Comparison of ENCODE assay signal across 12 cellular contexts in genomic region chr13:111948281-111948680, GRCh38.
DNase-seq lines count a peak whose midpoint lies in the region; FAIRE-seq lines count a peak whose summit lies in the region.
"Had no signal": no experiment of that assay in that cellular context is flagged by ENCODE, and none has a peak within 500 bp of the region (broad histone marks: within the 10 kb centered on the region; RNA-seq: fewer than 3 reads in every experiment).

No MANE protein-coding gene starts in this region.

- FAIRE-seq in urothelium cell line (lab: Jason Lieb, UNC), result peak; percentile 62
- FAIRE-seq: GM12878, GM19239, H1 had no signal

- DNase-seq in activated effector memory CD4-positive, alpha-beta T cell treated with anti-CD3 and anti-CD28 coated beads, Interleukin-2, amount 50 U/mL, for 16 hours, result peak; percentile 27
- DNase-seq in activated effector memory CD4-positive, alpha-beta T cell treated with Interleukin-2 at 50 U/mL for 16 hours, result no peak
- DNase-seq in ecto neural progenitor cell (ENCODE audit: low spot score), result peak; percentile 27
- DNase-seq in posterior vena cava (ENCODE audit: low spot score), result peak; percentile 49
- no peak for DNase-seq in urothelium cell line (ENCODE audit: low spot score)
- DNase-seq in GF-D8 (lab: John Stamatoyannopoulos, UW), result no peak
- no peak for DNase-seq in activated T-cell treated with anti-CD3 and anti-CD28 coated beads, Interleukin-2, amount 50 U/mL, for 1 hour
- DNase-seq: Calu3, DMS79 treated with DMSO at 0.1 percent for 48 hours had no signal

- intact Hi-C loops in posterior vena cava (cut with DNase I), result no loop called here

Comparison
In these comparisons a context has a peak if more than half of its experiments do, and no peak if none do; other contexts are left out.
1. DNase-seq: peak in activated effector memory CD4-positive, alpha-beta T cell treated with anti-CD3 and anti-CD28 coated beads, Interleukin-2, amount 50 U/mL, for 16 hours (single experiment), ecto neural progenitor cell (single experiment) and posterior vena cava (single experiment); none in activated effector memory CD4-positive, alpha-beta T cell treated with Interleukin-2 at 50 U/mL for 16 hours (single experiment), urothelium cell line (single experiment), GF-D8 (single experiment) and activated T-cell treated with anti-CD3 and anti-CD28 coated beads, Interleukin-2, amount 50 U/mL, for 1 hour (single experiment).